1 cellular context compared by ENCODE assay signal in the genomic region with DNA sequence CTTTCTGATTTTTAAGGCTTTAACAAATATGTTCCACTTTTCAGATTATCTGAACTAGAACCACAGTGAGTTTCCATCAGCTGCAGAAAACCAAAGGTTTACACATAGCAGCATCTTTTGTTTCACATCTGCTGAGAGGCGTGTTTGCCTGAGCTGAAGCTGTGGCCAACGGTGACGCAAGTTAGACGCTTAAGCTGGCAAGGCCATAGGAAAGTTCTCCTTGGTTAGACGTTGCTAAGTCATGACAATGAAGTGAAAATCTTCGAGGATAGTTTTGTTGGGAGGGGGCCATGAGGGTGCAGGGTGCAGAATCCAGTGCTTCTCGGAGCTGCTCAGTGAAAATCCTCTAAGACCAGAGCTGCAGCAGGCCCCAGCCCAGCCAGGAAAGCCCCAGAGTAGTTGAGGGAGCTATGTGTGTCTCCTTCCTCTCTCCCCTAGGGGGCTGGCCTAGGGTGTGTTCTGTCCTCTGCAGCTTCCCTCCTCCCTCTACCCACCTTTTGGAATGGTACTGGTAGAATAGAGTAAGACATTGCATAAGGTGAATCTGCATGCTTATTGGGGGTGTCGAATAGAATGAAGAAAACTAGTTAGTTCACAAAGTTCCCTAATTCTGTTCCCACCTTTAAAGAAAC.
A peak's percentile ranks its signal among the peaks of the same experiment; 100 is the strongest.
TF ChIP-seq lines count a peak whose summit lies in the region.

No MANE protein-coding gene starts in this region.

TF ChIP-seq in GM12878, 131 proteins besides CTCF, POLR2A, EP300 and RAD21:
- TF ChIP-seq, protein P1, sequence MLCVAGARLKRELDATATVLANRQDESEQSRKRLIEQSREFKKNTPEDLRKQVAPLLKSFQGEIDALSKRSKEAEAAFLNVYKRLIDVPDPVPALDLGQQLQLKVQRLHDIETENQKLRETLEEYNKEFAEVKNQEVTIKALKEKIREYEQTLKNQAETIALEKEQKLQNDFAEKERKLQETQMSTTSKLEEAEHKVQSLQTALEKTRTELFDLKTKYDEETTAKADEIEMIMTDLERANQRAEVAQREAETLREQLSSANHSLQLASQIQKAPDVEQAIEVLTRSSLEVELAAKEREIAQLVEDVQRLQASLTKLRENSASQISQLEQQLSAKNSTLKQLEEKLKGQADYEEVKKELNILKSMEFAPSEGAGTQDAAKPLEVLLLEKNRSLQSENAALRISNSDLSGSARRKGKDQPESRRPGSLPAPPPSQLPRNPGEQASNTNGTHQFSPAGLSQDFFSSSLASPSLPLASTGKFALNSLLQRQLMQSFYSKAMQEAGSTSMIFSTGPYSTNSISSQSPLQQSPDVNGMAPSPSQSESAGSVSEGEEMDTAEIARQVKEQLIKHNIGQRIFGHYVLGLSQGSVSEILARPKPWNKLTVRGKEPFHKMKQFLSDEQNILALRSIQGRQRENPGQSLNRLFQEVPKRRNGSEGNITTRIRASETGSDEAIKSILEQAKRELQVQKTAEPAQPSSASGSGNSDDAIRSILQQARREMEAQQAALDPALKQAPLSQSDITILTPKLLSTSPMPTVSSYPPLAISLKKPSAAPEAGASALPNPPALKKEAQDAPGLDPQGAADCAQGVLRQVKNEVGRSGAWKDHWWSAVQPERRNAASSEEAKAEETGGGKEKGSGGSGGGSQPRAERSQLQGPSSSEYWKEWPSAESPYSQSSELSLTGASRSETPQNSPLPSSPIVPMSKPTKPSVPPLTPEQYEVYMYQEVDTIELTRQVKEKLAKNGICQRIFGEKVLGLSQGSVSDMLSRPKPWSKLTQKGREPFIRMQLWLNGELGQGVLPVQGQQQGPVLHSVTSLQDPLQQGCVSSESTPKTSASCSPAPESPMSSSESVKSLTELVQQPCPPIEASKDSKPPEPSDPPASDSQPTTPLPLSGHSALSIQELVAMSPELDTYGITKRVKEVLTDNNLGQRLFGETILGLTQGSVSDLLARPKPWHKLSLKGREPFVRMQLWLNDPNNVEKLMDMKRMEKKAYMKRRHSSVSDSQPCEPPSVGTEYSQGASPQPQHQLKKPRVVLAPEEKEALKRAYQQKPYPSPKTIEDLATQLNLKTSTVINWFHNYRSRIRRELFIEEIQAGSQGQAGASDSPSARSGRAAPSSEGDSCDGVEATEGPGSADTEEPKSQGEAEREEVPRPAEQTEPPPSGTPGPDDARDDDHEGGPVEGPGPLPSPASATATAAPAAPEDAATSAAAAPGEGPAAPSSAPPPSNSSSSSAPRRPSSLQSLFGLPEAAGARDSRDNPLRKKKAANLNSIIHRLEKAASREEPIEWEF (IDR thresholded peaks at IDR 0.05; ENCODE audit: insufficient replicate concordance, low read depth, low read length): no peak
- TF ChIP-seq SIN3A (IDR thresholded peaks at IDR 0.05; ENCODE audit: low read depth, low read length) (no peak), IKZF1 (conservative IDR thresholded peaks at IDR 0.05) (peak; percentile 42), CBX3 (IDR thresholded peaks at IDR 0.05; ENCODE audit: borderline replicate concordance, low read depth) (no peak), MTA2 (IDR thresholded peaks at IDR 0.05; ENCODE audit: low read depth) (peak; percentile 42; the same call in 1 of the 2 replicates), IKZF2 (IDR thresholded peaks at IDR 0.05) (peak; percentile 29 to 35; a peak in 2 of 4 replicates), DPF2 (IDR thresholded peaks at IDR 0.05) (peak; percentile 41; the same call in 1 of the 2 replicates), YY1 (IDR thresholded peaks at IDR 0.05; ENCODE audit: low read depth, low read length) (no peak), BHLHE40 (IDR thresholded peaks at IDR 0.05; ENCODE audit: borderline replicate concordance in 1 of 2, low read depth in 2 of 2, low read length in 1 of 2) (peak in 1 of 2 experiments; percentile 28; a peak in 1 of 4 replicates), NRF1 (conservative IDR thresholded peaks at IDR 0.05; ENCODE audit: low read depth, low read length) (no peak)
- TF ChIP-seq, protein P2, sequence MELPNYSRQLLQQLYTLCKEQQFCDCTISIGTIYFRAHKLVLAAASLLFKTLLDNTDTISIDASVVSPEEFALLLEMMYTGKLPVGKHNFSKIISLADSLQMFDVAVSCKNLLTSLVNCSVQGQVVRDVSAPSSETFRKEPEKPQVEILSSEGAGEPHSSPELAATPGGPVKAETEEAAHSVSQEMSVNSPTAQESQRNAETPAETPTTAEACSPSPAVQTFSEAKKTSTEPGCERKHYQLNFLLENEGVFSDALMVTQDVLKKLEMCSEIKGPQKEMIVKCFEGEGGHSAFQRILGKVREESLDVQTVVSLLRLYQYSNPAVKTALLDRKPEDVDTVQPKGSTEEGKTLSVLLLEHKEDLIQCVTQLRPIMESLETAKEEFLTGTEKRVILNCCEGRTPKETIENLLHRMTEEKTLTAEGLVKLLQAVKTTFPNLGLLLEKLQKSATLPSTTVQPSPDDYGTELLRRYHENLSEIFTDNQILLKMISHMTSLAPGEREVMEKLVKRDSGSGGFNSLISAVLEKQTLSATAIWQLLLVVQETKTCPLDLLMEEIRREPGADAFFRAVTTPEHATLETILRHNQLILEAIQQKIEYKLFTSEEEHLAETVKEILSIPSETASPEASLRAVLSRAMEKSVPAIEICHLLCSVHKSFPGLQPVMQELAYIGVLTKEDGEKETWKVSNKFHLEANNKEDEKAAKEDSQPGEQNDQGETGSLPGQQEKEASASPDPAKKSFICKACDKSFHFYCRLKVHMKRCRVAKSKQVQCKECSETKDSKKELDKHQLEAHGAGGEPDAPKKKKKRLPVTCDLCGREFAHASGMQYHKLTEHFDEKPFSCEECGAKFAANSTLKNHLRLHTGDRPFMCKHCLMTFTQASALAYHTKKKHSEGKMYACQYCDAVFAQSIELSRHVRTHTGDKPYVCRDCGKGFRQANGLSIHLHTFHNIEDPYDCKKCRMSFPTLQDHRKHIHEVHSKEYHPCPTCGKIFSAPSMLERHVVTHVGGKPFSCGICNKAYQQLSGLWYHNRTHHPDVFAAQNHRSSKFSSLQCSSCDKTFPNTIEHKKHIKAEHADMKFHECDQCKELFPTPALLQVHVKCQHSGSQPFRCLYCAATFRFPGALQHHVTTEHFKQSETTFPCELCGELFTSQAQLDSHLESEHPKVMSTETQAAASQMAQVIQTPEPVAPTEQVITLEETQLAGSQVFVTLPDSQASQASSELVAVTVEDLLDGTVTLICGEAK (IDR thresholded peaks at IDR 0.05; ENCODE audit: borderline replicate concordance): no peak
- TF ChIP-seq, protein P3, sequence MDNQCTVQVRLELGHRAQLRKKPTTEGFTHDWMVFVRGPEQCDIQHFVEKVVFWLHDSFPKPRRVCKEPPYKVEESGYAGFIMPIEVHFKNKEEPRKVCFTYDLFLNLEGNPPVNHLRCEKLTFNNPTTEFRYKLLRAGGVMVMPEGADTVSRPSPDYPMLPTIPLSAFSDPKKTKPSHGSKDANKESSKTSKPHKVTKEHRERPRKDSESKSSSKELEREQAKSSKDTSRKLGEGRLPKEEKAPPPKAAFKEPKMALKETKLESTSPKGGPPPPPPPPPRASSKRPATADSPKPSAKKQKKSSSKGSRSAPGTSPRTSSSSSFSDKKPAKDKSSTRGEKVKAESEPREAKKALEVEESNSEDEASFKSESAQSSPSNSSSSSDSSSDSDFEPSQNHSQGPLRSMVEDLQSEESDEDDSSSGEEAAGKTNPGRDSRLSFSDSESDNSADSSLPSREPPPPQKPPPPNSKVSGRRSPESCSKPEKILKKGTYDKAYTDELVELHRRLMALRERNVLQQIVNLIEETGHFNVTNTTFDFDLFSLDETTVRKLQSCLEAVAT (IDR thresholded peaks at IDR 0.05): peak; percentile 66; the same call in 1 of the 2 replicates
- TF ChIP-seq, protein P4, sequence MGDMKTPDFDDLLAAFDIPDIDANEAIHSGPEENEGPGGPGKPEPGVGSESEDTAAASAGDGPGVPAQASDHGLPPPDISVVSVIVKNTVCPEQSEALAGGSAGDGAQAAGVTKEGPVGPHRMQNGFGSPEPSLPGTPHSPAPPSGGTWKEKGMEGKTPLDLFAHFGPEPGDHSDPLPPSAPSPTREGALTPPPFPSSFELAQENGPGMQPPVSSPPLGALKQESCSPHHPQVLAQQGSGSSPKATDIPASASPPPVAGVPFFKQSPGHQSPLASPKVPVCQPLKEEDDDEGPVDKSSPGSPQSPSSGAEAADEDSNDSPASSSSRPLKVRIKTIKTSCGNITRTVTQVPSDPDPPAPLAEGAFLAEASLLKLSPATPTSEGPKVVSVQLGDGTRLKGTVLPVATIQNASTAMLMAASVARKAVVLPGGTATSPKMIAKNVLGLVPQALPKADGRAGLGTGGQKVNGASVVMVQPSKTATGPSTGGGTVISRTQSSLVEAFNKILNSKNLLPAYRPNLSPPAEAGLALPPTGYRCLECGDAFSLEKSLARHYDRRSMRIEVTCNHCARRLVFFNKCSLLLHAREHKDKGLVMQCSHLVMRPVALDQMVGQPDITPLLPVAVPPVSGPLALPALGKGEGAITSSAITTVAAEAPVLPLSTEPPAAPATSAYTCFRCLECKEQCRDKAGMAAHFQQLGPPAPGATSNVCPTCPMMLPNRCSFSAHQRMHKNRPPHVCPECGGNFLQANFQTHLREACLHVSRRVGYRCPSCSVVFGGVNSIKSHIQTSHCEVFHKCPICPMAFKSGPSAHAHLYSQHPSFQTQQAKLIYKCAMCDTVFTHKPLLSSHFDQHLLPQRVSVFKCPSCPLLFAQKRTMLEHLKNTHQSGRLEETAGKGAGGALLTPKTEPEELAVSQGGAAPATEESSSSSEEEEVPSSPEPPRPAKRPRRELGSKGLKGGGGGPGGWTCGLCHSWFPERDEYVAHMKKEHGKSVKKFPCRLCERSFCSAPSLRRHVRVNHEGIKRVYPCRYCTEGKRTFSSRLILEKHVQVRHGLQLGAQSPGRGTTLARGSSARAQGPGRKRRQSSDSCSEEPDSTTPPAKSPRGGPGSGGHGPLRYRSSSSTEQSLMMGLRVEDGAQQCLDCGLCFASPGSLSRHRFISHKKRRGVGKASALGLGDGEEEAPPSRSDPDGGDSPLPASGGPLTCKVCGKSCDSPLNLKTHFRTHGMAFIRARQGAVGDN (IDR thresholded peaks at IDR 0.05): peak; percentile 70
TF ChIP-seq in GM12878: peak in this region for 7.
